ENCODE assay signal across 13 cellular contexts in the genomic region with DNA sequence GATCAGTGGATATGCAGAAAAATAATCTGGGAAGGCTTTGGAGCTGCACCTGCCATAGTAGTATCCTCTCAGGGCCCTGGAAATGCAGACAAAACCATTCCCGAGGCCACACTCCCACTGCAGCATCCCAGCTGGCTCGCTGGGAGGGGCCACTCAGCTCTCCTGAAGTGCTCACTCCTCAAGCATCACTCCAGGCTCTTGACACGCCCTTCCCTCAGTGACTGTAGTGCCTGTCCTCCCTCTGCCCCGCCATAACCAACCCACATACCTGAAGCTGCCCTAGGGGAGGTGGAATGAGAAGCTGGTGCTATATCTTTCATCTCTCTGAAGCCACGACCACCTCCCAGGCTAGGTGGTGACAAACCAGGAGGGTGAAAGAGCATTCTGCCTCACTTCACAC.
"Had no signal": no experiment of that assay in that cellular context is flagged by ENCODE, and none has a peak within 500 bp of the region (broad histone marks: within the 10 kb centered on the region; RNA-seq: fewer than 3 reads in every experiment).

No MANE protein-coding gene starts in this region.

- H3K4me1 Mint-ChIP-seq: activated naive CD8-positive, alpha-beta T cell treated with anti-CD3 and anti-CD28 coated beads, Interleukin-2, amount 10 ng/mL, durations not matched to agents 7 days and 5 days had no signal

- H3K4me3 Mint-ChIP-seq: activated CD8-positive, alpha-beta T cell treated with anti-CD3 and anti-CD28 coated beads, Interleukin-2, amount 10 ng/mL, durations not matched to agents 7 days and 5 days; activated naive CD8-positive, alpha-beta T cell treated with anti-CD3 and anti-CD28 coated beads, Interleukin-2, amount 10 ng/mL, durations not matched to agents 7 days and 5 days; naive B cell had no signal

- DNase-seq: activated CD4-positive, alpha-beta T cell treated with anti-CD3 and anti-CD28 coated beads for 4 hours; activated CD8-positive, alpha-beta memory T cell treated with anti-CD3 and anti-CD28 coated beads, Interleukin-2, amount 50 U/mL, for 48 hours; activated CD8-positive, alpha-beta T cell treated with anti-CD3 and anti-CD28 coated beads, Interleukin-2, amount 10 ng/mL, durations not matched to agents 7 days and 5 days; activated naive CD8-positive, alpha-beta T cell treated with anti-CD3 and anti-CD28 coated beads, Interleukin-2, amount 10 ng/mL, durations not matched to agents 7 days and 5 days; hippocampal formation; naive B cell; right cardiac atrium; small intestine; transverse colon had no signal

- H3K27ac Mint-ChIP-seq: activated CD8-positive, alpha-beta T cell treated with anti-CD3 and anti-CD28 coated beads, Interleukin-2, amount 10 ng/mL, durations not matched to agents 7 days and 5 days; activated naive CD8-positive, alpha-beta T cell treated with anti-CD3 and anti-CD28 coated beads, Interleukin-2, amount 10 ng/mL, durations not matched to agents 7 days and 5 days; progenitor cell of endocrine pancreas had no signal

- H3K36me3 ChIP-seq: breast epithelium, transverse colon had no signal

- H3K9me3 Mint-ChIP-seq: activated naive CD8-positive, alpha-beta T cell treated with anti-CD3 and anti-CD28 coated beads, Interleukin-2, amount 10 ng/mL, durations not matched to agents 7 days and 5 days; naive B cell had no signal

- H3K9me3 ChIP-seq: breast epithelium, transverse colon had no signal

- H3K27ac ChIP-seq: breast epithelium, transverse colon, VCaP had no signal

- ATAC-seq: activated CD8-positive, alpha-beta T cell treated with anti-CD3 and anti-CD28 coated beads, Interleukin-2, amount 10 ng/mL, durations not matched to agents 7 days and 5 days; esophagus mucosa; right cardiac atrium had no signal

- H3K4me3 ChIP-seq: breast epithelium, transverse colon had no signal

- H3K36me3 Mint-ChIP-seq: activated naive CD8-positive, alpha-beta T cell treated with anti-CD3 and anti-CD28 coated beads, Interleukin-2, amount 10 ng/mL, durations not matched to agents 7 days and 5 days; naive B cell had no signal
